In the genomic region with DNA sequence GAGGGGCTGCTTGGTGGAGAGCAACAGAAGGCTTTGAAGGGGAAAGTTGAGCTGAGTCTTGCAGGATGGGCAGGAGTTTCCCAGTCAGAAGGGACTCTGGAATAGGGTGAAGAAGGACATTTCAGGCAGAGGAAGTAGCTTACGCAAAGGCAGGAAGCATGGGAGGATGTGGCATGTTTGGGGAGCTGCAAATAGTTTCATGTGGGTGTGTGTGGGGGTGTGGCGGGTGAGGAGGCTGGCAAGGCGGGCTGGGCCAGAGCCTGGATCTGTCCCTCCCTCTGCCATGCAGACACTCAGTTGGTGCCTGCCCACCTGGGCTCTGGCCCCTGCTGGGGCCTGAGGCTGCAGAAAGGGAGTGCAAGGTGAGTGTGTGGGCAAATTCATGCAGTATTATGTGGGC, we compare ENCODE assay signal across 8 cellular contexts. TPM values are rescaled to one million over a fixed set of nuclear protein-coding genes. Genes with fewer than 3 reads are reported as not detected.
DNase-seq lines count a peak whose midpoint lies in the region; ATAC-seq, FAIRE-seq and TF ChIP-seq lines count a peak whose summit lies in the region.

No MANE protein-coding gene starts in this region.

- peaks cover 24% of the 10 kb centered on the region for H3K4me1 Mint-ChIP-seq in astrocyte (ENCODE audit: low read depth, unreplicated experiment)

- peak overlapping the region; percentile 74 for H3K27ac Mint-ChIP-seq in astrocyte (ENCODE audit: unreplicated experiment)

- H3K4me2 ChIP-seq in astrocyte (ENCODE audit: low read length), result no peak overlapping the region

- no peak overlapping the region for H3K9ac ChIP-seq in astrocyte (ENCODE audit: low read length)

- FAIRE-seq in GM18507 (lab: Jason Lieb, UNC) (peak; percentile 83), astrocyte (lab: Jason Lieb, UNC) (no peak)

- H2AFZ ChIP-seq in astrocyte (ENCODE audit: low read depth, low read length), result no peak overlapping the region

- peaks cover 12% of the 10 kb centered on the region for H3K36me3 Mint-ChIP-seq in astrocyte (ENCODE audit: low read depth, unreplicated experiment)

- H3K4me3 Mint-ChIP-seq in astrocyte (ENCODE audit: unreplicated experiment), result no peak overlapping the region

- peaks cover 51% of the 10 kb centered on the region for H4K20me1 ChIP-seq in astrocyte (ENCODE audit: insufficient read depth, low read length)

- H3K9me3 Mint-ChIP-seq in astrocyte (ENCODE audit: unreplicated experiment), result no peaks in the 10 kb centered on the region

- no peak overlapping the region for H3K4me3 ChIP-seq in RWPE2 (ENCODE audit: severe bottlenecking)
- H3K4me3 ChIP-seq in astrocyte (ENCODE audit: insufficient read depth, low read depth, low read length), result no peak overlapping the region

- peak; percentile 84 for ATAC-seq in RWPE2 (ENCODE audit: low read depth)
- ATAC-seq in HG02981 (IDR thresholded peaks at IDR 0.05; ENCODE audit: unreplicated experiment), result no peak
- no peak for ATAC-seq in GM18867 (IDR thresholded peaks at IDR 0.05; ENCODE audit: unreplicated experiment)
- ATAC-seq in HG03439 (IDR thresholded peaks at IDR 0.05; ENCODE audit: unreplicated experiment), result no peak

- no peaks in the 10 kb centered on the region for H3K27me3 Mint-ChIP-seq in astrocyte (ENCODE audit: low read depth, unreplicated experiment)

- H3K4me1 ChIP-seq in RWPE2 (ENCODE audit: insufficient read depth, poor library complexity, severe bottlenecking) (peaks cover 15% of the 10 kb centered on the region), astrocyte (ENCODE audit: insufficient read depth, low read length) (peaks cover 18% of the 10 kb centered on the region)

- H3K36me3 ChIP-seq in RWPE2 (ENCODE audit: low read depth) (peaks cover 48% of the 10 kb centered on the region), astrocyte (ENCODE audit: insufficient read depth, low read length) (no peaks in the 10 kb centered on the region)

- H3K27me3 ChIP-seq in RWPE2 (ENCODE audit: insufficient read depth, poor library complexity, severe bottlenecking) (no peaks in the 10 kb centered on the region), astrocyte (ENCODE audit: insufficient read depth, low read length) (no peaks in the 10 kb centered on the region)

- DNase-seq in GM18507 (ENCODE audit: extremely low spot score, insufficient read length, low read depth) (no peak), RWPE2 (ENCODE audit: low spot score) (no peak), astrocyte (ENCODE audit: low read depth) (no peak), mucosa of gallbladder (ENCODE audit: low spot score) (peak; percentile 16), ecto neural progenitor cell (ENCODE audit: low spot score) (no peak)

- H3K9me3 ChIP-seq in RWPE2 (ENCODE audit: severe bottlenecking), result no peaks in the 10 kb centered on the region
- no peaks in the 10 kb centered on the region for H3K9me3 ChIP-seq in astrocyte (ENCODE audit: insufficient read depth, low read depth, low read length)

- no peak for TF ChIP-seq CTCF in RWPE2 (IDR thresholded peaks at IDR 0.05; ENCODE audit: poor library complexity, severe bottlenecking)
- TF ChIP-seq CTCF in astrocyte (IDR thresholded peaks at IDR 0.05; ENCODE audit: insufficient read depth, low read depth, low read length), result no peak

- H3K79me2 ChIP-seq in astrocyte (ENCODE audit: insufficient read depth, low read length), result no peaks in the 10 kb centered on the region

- H3K27ac ChIP-seq in RWPE2 (ENCODE audit: poor library complexity, severe bottlenecking), result peak overlapping the region; percentile 78
- H3K27ac ChIP-seq in astrocyte (ENCODE audit: low read depth, low read length), result no peak overlapping the region

RNA-seq across cellular contexts. Expression of a gene that starts 10.4 kb away (rescaled TPM):
- total RNA-seq in astrocyte, result 28.2 and 29.0 TPM in 2 replicates
- 86.0 TPM for total RNA-seq in mucosa of gallbladder

RNA-seq across cellular contexts. Expression of a gene that starts 25.4 kb away (rescaled TPM):
- 0.12 and 0.25 TPM in 2 replicates for total RNA-seq in astrocyte
- 0.29 TPM for total RNA-seq in mucosa of gallbladder
